ENCODE assay signal across 8 cellular contexts in genomic region chr13:110455941-110456340, GRCh38.
A peak's percentile ranks its signal among the peaks of the same experiment; 100 is the strongest.
DNase-seq lines count a peak whose midpoint lies in the region; ATAC-seq, FAIRE-seq and TF ChIP-seq lines count a peak whose summit lies in the region.

No MANE protein-coding gene starts in this region.

- no peaks in the 10 kb centered on the region for H3K9me3 Mint-ChIP-seq in activated T-helper 17 cell treated with anti-CD3 and anti-CD28 coated beads, Interleukin-2, amount 50 U/mL, for 72 hours

- no peaks in the 10 kb centered on the region for H3K36me3 Mint-ChIP-seq in activated T-helper 17 cell treated with anti-CD3 and anti-CD28 coated beads, Interleukin-2, amount 50 U/mL, for 72 hours (ENCODE audit: low read depth)

- H3K4me3 Mint-ChIP-seq in activated T-helper 17 cell treated with anti-CD3 and anti-CD28 coated beads, Interleukin-2, amount 50 U/mL, for 72 hours = peak overlapping the region; percentile 29

- no peak for TF ChIP-seq POLR2A in H54 (IDR thresholded peaks at IDR 0.05; ENCODE audit: low read depth, low read length)
- TF ChIP-seq POLR2A in ovary (IDR thresholded peaks at IDR 0.05) = no peak
- no peak for TF ChIP-seq POLR2A in transverse colon (IDR thresholded peaks at IDR 0.05)

- peak; percentile 96 for ATAC-seq in activated T-helper 17 cell treated with anti-CD3 and anti-CD28 coated beads, Interleukin-2, amount 50 U/mL, for 72 hours (replicated peaks)

- TF ChIP-seq CTCF in ovary (IDR thresholded peaks at IDR 0.05) (peak; percentile 61 to 65 (median 62)), transverse colon (IDR thresholded peaks at IDR 0.05) (peak; percentile 77 to 90 (median 80))

- no peak overlapping the region for H3K27ac ChIP-seq in ovary
- peak overlapping the region in 2 of 4 donors; percentile 4 to 15 for H3K27ac ChIP-seq in transverse colon

- 13 to 31% (median 21%) methylated on average over 10 of the region's 10 CpGs for WGBS in ovary, 3 donors
- WGBS in transverse colon (ENCODE audit: low coverage in 1 of 2), 2 donors = 14% methylated on average over 4 of the region's 10 CpGs

- FAIRE-seq in H54 (lab: Jason Lieb, UNC) = peak; percentile 99

- H3K4me1 Mint-ChIP-seq in activated T-helper 17 cell treated with anti-CD3 and anti-CD28 coated beads, Interleukin-2, amount 50 U/mL, for 72 hours = peaks cover 4% of the 10 kb centered on the region

- H3K36me3 ChIP-seq in ovary (no peaks in the 10 kb centered on the region), transverse colon (no peaks in the 10 kb centered on the region)

- H3K27me3 ChIP-seq in ovary (no peaks in the 10 kb centered on the region), transverse colon (no peaks in the 10 kb centered on the region)

- intact Hi-C loops in ovary (cut with DNase I) = loop anchor here in 1 of 4 donors (10.0 kb wide), 1 partner anchor 139 kb away; no protein-coding TSS in a partner anchor
- intact Hi-C loops in transverse colon (cut with DNase I; ENCODE audit: low total_unique reads) = no loop called here

- in situ Hi-C loops in transverse colon (cut with MboI; ENCODE audit: low pct_ligation_motif_present in 1 of 4, low pct_unique_long_range_greater_than_20kb in 1 of 4, low sequenced_read_pairs in 3 of 4) = loop anchor here in 1 of 4 donors (25.0 kb wide), 1 partner anchor 356 kb away; no protein-coding TSS in a partner anchor

- H3K9me3 ChIP-seq in ovary (no peaks in the 10 kb centered on the region), transverse colon (no peaks in the 10 kb centered on the region)

- H3K4me1 ChIP-seq in ovary (ENCODE audit: insufficient read depth) (peaks cover 2% of the 10 kb centered on the region), transverse colon (peaks cover 0 to 6% (median 3%) of the 10 kb centered on the region in 4 donors)

- TF ChIP-seq EP300 in ovary (IDR thresholded peaks at IDR 0.05) (no peak), transverse colon (IDR thresholded peaks at IDR 0.05; ENCODE audit: low read depth) (no peak)

- H3K27ac Mint-ChIP-seq in activated T-helper 17 cell treated with anti-CD3 and anti-CD28 coated beads, Interleukin-2, amount 50 U/mL, for 72 hours = no peak overlapping the region

- DNase-seq in GF-D8 (lab: John Stamatoyannopoulos, UW) (peak; percentile 82), H54 (ENCODE audit: insufficient read length, low spot score) (peak; percentile 99), LHCN-M2 (ENCODE audit: low read depth) (peak; percentile 75), RPMI7951 (ENCODE audit: low read depth) (peak; percentile 55), foreskin melanocyte (peak; percentile 42), ovary (peak; percentile 76 to 82 (median 79)), transverse colon (peak; percentile 83)

- peaks cover 24% of the 10 kb centered on the region for H3K27me3 Mint-ChIP-seq in activated T-helper 17 cell treated with anti-CD3 and anti-CD28 coated beads, Interleukin-2, amount 50 U/mL, for 72 hours

- H3K4me3 ChIP-seq in ovary (no peak overlapping the region), transverse colon (no peak overlapping the region)

Comparison
In these comparisons a context has a peak if more than half of its experiments do, and no peak if none do; other contexts are left out.
1. DNase-seq: peak in every context shown above with its lines; median percentile 99 in H54; 83 in transverse colon; 82 in GF-D8; 79 in ovary; 75 in LHCN-M2; 55 in RPMI7951; 42 in foreskin melanocyte.